In the genomic region with DNA sequence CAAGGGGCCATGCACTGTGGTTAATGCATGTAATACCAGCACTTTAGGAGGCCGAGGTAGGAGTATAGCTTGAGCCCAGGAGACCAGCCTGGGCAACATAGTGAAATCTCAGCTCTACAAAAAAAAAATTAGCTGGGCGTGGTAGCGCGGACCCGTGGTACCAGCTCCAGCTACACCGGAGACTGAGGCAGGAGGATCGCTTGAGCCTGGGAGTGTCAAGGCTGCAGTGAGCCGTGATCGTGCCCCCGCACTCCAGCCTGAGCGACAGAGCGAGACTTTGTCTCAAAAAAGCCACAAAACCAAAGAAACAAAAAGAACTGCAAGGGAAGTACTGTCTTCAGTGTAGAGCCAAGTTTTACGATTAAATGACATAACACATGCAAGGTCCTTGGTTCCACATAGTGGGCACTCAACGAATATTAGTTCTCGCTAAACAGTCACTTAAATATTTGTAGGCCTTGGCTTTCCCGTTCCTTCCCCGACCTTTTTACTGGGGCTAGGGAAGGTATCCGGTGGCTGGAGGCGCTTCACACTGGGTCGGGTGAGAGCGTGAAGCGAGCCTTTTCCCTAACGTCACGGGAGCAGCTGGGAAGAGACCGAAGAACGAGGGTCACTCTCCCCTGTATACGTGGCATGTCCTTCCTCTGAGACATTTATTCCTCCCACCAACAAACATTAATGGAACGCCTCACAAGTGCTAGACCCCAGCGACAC, we compare ENCODE assay signal across 8 cellular contexts. TPM values are rescaled to one million over a fixed set of nuclear protein-coding genes. Genes with fewer than 3 reads are reported as not detected.
DNase-seq lines count a peak whose midpoint lies in the region; ATAC-seq, FAIRE-seq and TF ChIP-seq lines count a peak whose summit lies in the region.

No MANE protein-coding gene starts in this region.

- no peak for TF ChIP-seq CTCF in A549 (IDR thresholded peaks at IDR 0.05)
- TF ChIP-seq CTCF in RWPE1 (conservative IDR thresholded peaks at IDR 0.05; ENCODE audit: low read depth) = no peak
- TF ChIP-seq CTCF in dorsolateral prefrontal cortex (IDR thresholded peaks at IDR 0.05 in 54 of 56, conservative IDR thresholded peaks at IDR 0.05 in 2 of 56; ENCODE audit: low read depth in 1 of 56, partially characterized antibody in 56 of 56) = no peak
- TF ChIP-seq CTCF in mesothelial cell of epicardium (IDR thresholded peaks at IDR 0.05; ENCODE audit: unreplicated experiment) = no peak

- POLR2A ChIA-PET in A549 (lab: Yijun Ruan, JAX) (interaction anchor here (1.5 kb wide), 1 partner anchor 62 kb away, joined by 5 read pairs; a partner anchor contains a TSS), RWPE1 (lab: Yijun Ruan, JAX; ENCODE audit: low non-redundant PET) (interaction anchor here (0.6 kb wide), 1 partner anchor 20 kb away, joined by 3 read pairs; no protein-coding TSS in a partner anchor)

- ATAC-seq in A549 (peak; percentile 44 to 58), GM19351 (IDR thresholded peaks at IDR 0.05; ENCODE audit: unreplicated experiment) (peak; percentile 8), GM18498 (IDR thresholded peaks at IDR 0.05; ENCODE audit: unreplicated experiment) (no peak)

- intact Hi-C loops in dorsolateral prefrontal cortex (cut with DNase I) = loop anchor here in 1 of 2 donors (2.0 kb wide), 1 partner anchor 62 kb away; a partner anchor contains a TSS

- 54% methylated on average over 29 of the region's 29 CpGs for WGBS in A549 (ENCODE audit: missing lambda C conversion rate)

- peaks cover 42% of the 10 kb centered on the region for H3K4me1 Mint-ChIP-seq in mesothelial cell of epicardium

- H3K4me3 Mint-ChIP-seq in mesothelial cell of epicardium = peak overlapping the region; percentile 89

- peak overlapping the region; percentile 100 for H3K27ac Mint-ChIP-seq in mesothelial cell of epicardium

- H3K4me3 ChIP-seq in A549 (peak overlapping the region; percentile 83), dorsolateral prefrontal cortex (peak overlapping the region; percentile 67 to 100 (median 94))

- no peak for TF ChIP-seq POLR2A in A549 (IDR thresholded peaks at IDR 0.05; ENCODE audit: low read length)

- no peaks in the 10 kb centered on the region for H3K9me3 ChIP-seq in A549

- no peaks in the 10 kb centered on the region for H3K27me3 ChIP-seq in dorsolateral prefrontal cortex

- H3K27me3 Mint-ChIP-seq in mesothelial cell of epicardium (ENCODE audit: low read depth) = no peaks in the 10 kb centered on the region

- peaks cover 27% of the 10 kb centered on the region for H3K4me1 ChIP-seq in A549

- peak overlapping the region; percentile 74 for H3K4me2 ChIP-seq in A549

- peak in 1 of 2 experiments; percentile 44 for DNase-seq in A549 (ENCODE audit: low read depth in 1 of 2, low spot score in 1 of 2)
- DNase-seq in RWPE1 (ENCODE audit: low spot score) = peak; percentile 36
- peak in 1 of 10 donors; percentile 13 for DNase-seq in dorsolateral prefrontal cortex
- DNase-seq in mesothelial cell of epicardium (ENCODE audit: low spot score in 2 of 2, unreplicated experiment in 2 of 2) = no peak
- no peak for DNase-seq in NCI-H128 (lab: John Stamatoyannopoulos, UW; ENCODE audit: unreplicated experiment)
- DNase-seq in GM19238 (ENCODE audit: insufficient read length, low spot score) = no peak

- no peak for TF ChIP-seq RAD21 in A549 (conservative IDR thresholded peaks at IDR 0.05 in 1 of 2, IDR thresholded peaks at IDR 0.05 in 1 of 2)

- H3K9me3 Mint-ChIP-seq in mesothelial cell of epicardium = no peaks in the 10 kb centered on the region

- TF ChIP-seq EP300 in A549 (IDR thresholded peaks at IDR 0.05) = no peak

- peak overlapping the region; percentile 94 to 96 for H3K27ac ChIP-seq in A549
- peak overlapping the region; percentile 84 for H3K27ac ChIP-seq in RWPE1
- peak overlapping the region in 58 of 59 donors; percentile 29 to 98 (median 88) for H3K27ac ChIP-seq in dorsolateral prefrontal cortex

- FAIRE-seq in A549 (lab: Jason Lieb, UNC) = no peak

- CTCF ChIA-PET in A549 (lab: Yijun Ruan, JAX) = no interaction called here
- CTCF ChIA-PET in RWPE1 (lab: Yijun Ruan, JAX) = no interaction called here

- H3K36me3 Mint-ChIP-seq in mesothelial cell of epicardium = no peaks in the 10 kb centered on the region

TF ChIP-seq in A549, 52 proteins besides CTCF, POLR2A, EP300 and RAD21:
- 0 out of 2 replicates have a peak, but pooled peaks have one; percentile 70 for TF ChIP-seq HEYL (CRISPR knock-in tag; IDR thresholded peaks at IDR 0.05)
- TF ChIP-seq, protein P1, sequence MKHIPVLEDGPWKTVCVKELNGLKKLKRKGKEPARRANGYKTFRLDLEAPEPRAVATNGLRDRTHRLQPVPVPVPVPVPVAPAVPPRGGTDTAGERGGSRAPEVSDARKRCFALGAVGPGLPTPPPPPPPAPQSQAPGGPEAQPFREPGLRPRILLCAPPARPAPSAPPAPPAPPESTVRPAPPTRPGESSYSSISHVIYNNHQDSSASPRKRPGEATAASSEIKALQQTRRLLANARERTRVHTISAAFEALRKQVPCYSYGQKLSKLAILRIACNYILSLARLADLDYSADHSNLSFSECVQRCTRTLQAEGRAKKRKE (CRISPR knock-in tag; IDR thresholded peaks at IDR 0.05; ENCODE audit: low read depth) = 0 out of 2 replicates have a peak, but pooled peaks have one; percentile 16
- no peak for TF ChIP-seq MYC (IDR thresholded peaks at IDR 0.05; ENCODE audit: borderline replicate concordance, low read length)

RNA-seq across cellular contexts. Expression of a gene that starts 1.0 kb away (rescaled TPM):
- polyA plus RNA-seq in A549 (2011; rRNA removed) (132 and 138 TPM in 2 replicates), A549 (2017; fragmentation: RNase III; extraction: RNeasy Plus Mini Kit Qiagen cat#74134 plus additional on column Dnase treatment) (102 to 105 TPM (median 105 TPM) in 3 replicates)
- polyA plus RNA-seq in A549 (2012; cell fraction: cytosol; rRNA removed) = 73.1 and 78.7 TPM in 2 replicates
- polyA plus RNA-seq in A549 (2012; cell fraction: nucleus; rRNA removed) = 146 and 153 TPM in 2 replicates
- 225 and 228 TPM in 2 replicates for polyA minus RNA-seq in A549 (2011; rRNA and poly(A)+ RNA removed)
- total RNA-seq in dorsolateral prefrontal cortex (100 to 1,000 TPM in 101 of 120 experiments, 10 to 100 TPM in 19; 72.4 to 152 (median 112) TPM), mesothelial cell of epicardium (205 to 211 TPM (median 208 TPM) in 3 replicates)

RNA-seq across cellular contexts. Expression of a gene that starts 33.1 kb away (rescaled TPM):
- polyA plus RNA-seq in A549 (2011; rRNA removed) (not detected in 2 replicates), A549 (2017; fragmentation: RNase III; extraction: RNeasy Plus Mini Kit Qiagen cat#74134 plus additional on column Dnase treatment) (not detected in 3 replicates)
- polyA plus RNA-seq in A549 (2012; cell fraction: cytosol; rRNA removed) = not detected in 2 replicates
- polyA plus RNA-seq in A549 (2012; cell fraction: nucleus; rRNA removed) = not detected in 2 replicates
- not detected in 2 replicates for polyA minus RNA-seq in A549 (2011; rRNA and poly(A)+ RNA removed)
- total RNA-seq in dorsolateral prefrontal cortex (under 1 TPM in 1 of 120 experiments, not detected in 119; 0.36 TPM), mesothelial cell of epicardium (not detected in 3 replicates)

RNA-seq across cellular contexts. Expression of a gene that starts 57.5 kb away (rescaled TPM):
- polyA plus RNA-seq in A549 (2011; rRNA removed) = 0.09 and 0.31 TPM in 2 replicates
- 0.76 and 1.0 TPM in 2 replicates for polyA plus RNA-seq in A549 (2012; cell fraction: cytosol; rRNA removed)
- polyA plus RNA-seq in A549 (2012; cell fraction: nucleus; rRNA removed) = 1.1 and 2.7 TPM in 2 replicates
- 0.15 to 0.42 TPM (median 0.26 TPM) in 3 replicates for polyA plus RNA-seq in A549 (2017; fragmentation: RNase III; extraction: RNeasy Plus Mini Kit Qiagen cat#74134 plus additional on column Dnase treatment)
- 0.44 and 0.54 TPM in 2 replicates for polyA minus RNA-seq in A549 (2011; rRNA and poly(A)+ RNA removed)
- 1 to 10 TPM in 80 of 120 experiments, under 1 TPM in 28, not detected in 12; 0.47 to 7.1 (median 1.5) TPM for total RNA-seq in dorsolateral prefrontal cortex
- total RNA-seq in mesothelial cell of epicardium = 2.1 to 2.3 TPM (median 2.2 TPM) in 3 replicates
